In genomic region chr6:33150560-33150959, GRCh38 we compare ENCODE assay signal across 4 cellular contexts. TPM values are rescaled to one million over a fixed set of nuclear protein-coding genes. Genes with fewer than 3 reads are reported as not detected.
A peak's percentile ranks its signal among the peaks of the same experiment; 100 is the strongest.
DNase-seq lines count a peak whose midpoint lies in the region; ATAC-seq, FAIRE-seq and TF ChIP-seq lines count a peak whose summit lies in the region.
"Not testable (repeated sequence)": the region's sequence is repeated elsewhere in the genome, so short reads cannot be mapped to it uniquely, and the experiment has no call there.
"Had no signal": no experiment of that assay in that cellular context is flagged by ENCODE, and none has a peak within 500 bp of the region (broad histone marks: within the 10 kb centered on the region; RNA-seq: fewer than 3 reads in every experiment).

No MANE protein-coding gene starts in this region.

- not testable (repeated sequence) for H3K36me3 ChIP-seq in HEK293 (ENCODE audit: control insufficient read depth in 2 of 2, insufficient read depth in 1 of 2, low read length in 2 of 2)

- H3K27ac ChIP-seq in A549; HEK293 (ENCODE audit: extremely low read depth, low read depth, low read length): not testable (repeated sequence)

- not testable (repeated sequence) for TF ChIP-seq RAD21 in A549 (conservative IDR thresholded peaks at IDR 0.05 in 1 of 2, IDR thresholded peaks at IDR 0.05 in 1 of 2)

- not testable (repeated sequence) for H3K4me2 ChIP-seq in A549

- not testable (repeated sequence) for DNase-seq in A549 (ENCODE audit: low read depth in 1 of 2, low spot score in 1 of 2)

- CTCF ChIA-PET in A549 (lab: Yijun Ruan, JAX) (interaction anchor here (0.7 to 5.3 kb wide), 9 partner anchors 9 to 264 kb away, joined by 3 to 39 read pairs (median 7); no protein-coding TSS in a partner anchor), HEK293 (lab: Yijun Ruan, JAX) (interaction anchor here (0.7 to 8.6 kb wide), 16 partner anchors 10 to 264 kb away, joined by 3 to 176 read pairs (median 10); partner anchors contain the start of gene HLA-DOA)

- H3K4me3 ChIP-seq in A549; HEK293 (ENCODE audit: low read depth, low read length): not testable (repeated sequence)

- not testable (repeated sequence) for TF ChIP-seq EP300 in A549 (IDR thresholded peaks at IDR 0.05)

- not testable (repeated sequence) for H3K4me1 ChIP-seq in A549; HEK293 (ENCODE audit: control insufficient read depth, insufficient read depth, low read length)

- not testable (repeated sequence) for TF ChIP-seq CTCF in A549 (IDR thresholded peaks at IDR 0.05); HEK293 (tag by site-specific recombination; IDR thresholded peaks at IDR 0.05)

- not testable (repeated sequence) for ATAC-seq in A549

- WGBS in A549 (ENCODE audit: missing lambda C conversion rate): 76% methylated on average over 3 of the region's 3 CpGs

- not testable (repeated sequence) for H3K9me3 ChIP-seq in A549; HEK293 (ENCODE audit: control insufficient read depth, insufficient read depth, low read depth, low read length)

- TF ChIP-seq POLR2A in A549 (IDR thresholded peaks at IDR 0.05; ENCODE audit: low read length): not testable (repeated sequence)

- POLR2A ChIA-PET in A549 (lab: Yijun Ruan, JAX): not testable (repeated sequence)
- POLR2A ChIA-PET in HEK293 (lab: Yijun Ruan, JAX): interaction anchor here (1.3 kb wide), 1 partner anchor 179 kb away, joined by 3 read pairs; no protein-coding TSS in a partner anchor

- FAIRE-seq in A549 (lab: Jason Lieb, UNC): not testable (repeated sequence)

TF ChIP-seq in A549, 52 proteins besides CTCF, POLR2A, EP300 and RAD21:
- peak; percentile 85 for TF ChIP-seq ZC3H11A (IDR thresholded peaks at IDR 0.05)

TF ChIP-seq in HEK293, 187 proteins besides CTCF, POLR2A, EP300 and RAD21 (continues in another document):
- TF ChIP-seq AEBP2 (tag by site-specific recombination; IDR thresholded peaks at IDR 0.05; ENCODE audit: borderline replicate concordance) (0 out of 2 replicates have a peak, but pooled peaks have one; percentile 64), ZNF560 (tag by site-specific recombination; IDR thresholded peaks at IDR 0.05; ENCODE audit: borderline replicate concordance) (peak; percentile 87; the same call in 1 of the 2 replicates), ZFP3 (tag by site-specific recombination; IDR thresholded peaks at IDR 0.05; ENCODE audit: low read depth) (peak; percentile 36; the same call in 1 of the 2 replicates), ZNF223 (tag by site-specific recombination; IDR thresholded peaks at IDR 0.05) (peak; percentile 57; the same call in 1 of the 2 replicates), ZNF341 (tag by site-specific recombination; IDR thresholded peaks at IDR 0.05; ENCODE audit: low read depth) (0 out of 2 replicates have a peak, but pooled peaks have one; percentile 18), ZEB2 (tag by site-specific recombination; IDR thresholded peaks at IDR 0.05) (0 out of 2 replicates have a peak, but pooled peaks have one; percentile 25), ZNF404 (tag by site-specific recombination; IDR thresholded peaks at IDR 0.05) (peak; percentile 83; the same call in 1 of the 2 replicates), ZNF266 (tag by site-specific recombination; IDR thresholded peaks at IDR 0.05; ENCODE audit: low read depth) (peak; percentile 89), ZNF529 (tag by site-specific recombination; IDR thresholded peaks at IDR 0.05; ENCODE audit: insufficient replicate concordance) (peak; percentile 32), ZBTB8A (tag by site-specific recombination; IDR thresholded peaks at IDR 0.05) (peak; percentile 79), ZNF510 (tag by site-specific recombination; IDR thresholded peaks at IDR 0.05; ENCODE audit: insufficient replicate concordance) (peak; percentile 88), REST (tag by site-specific recombination; IDR thresholded peaks at IDR 0.05) (peak; percentile 82), ZNF140 (tag by site-specific recombination; IDR thresholded peaks at IDR 0.05) (peak; percentile 94), ZXDB (tag by site-specific recombination; IDR thresholded peaks at IDR 0.05) (peak; percentile 69; the same call in 1 of the 2 replicates)

RNA-seq across cellular contexts. Expression of gene COL11A2, which starts 41.7 kb away (rescaled TPM):
- polyA plus RNA-seq in A549 (2011; rRNA removed) (0.66 and 0.73 TPM in 2 replicates), A549 (2017; fragmentation: RNase III; extraction: RNeasy Plus Mini Kit Qiagen cat#74134 plus additional on column Dnase treatment) (0.93 to 1.3 TPM (median 1.1 TPM) in 3 replicates)
- 0.40 and 0.47 TPM in 2 replicates for polyA plus RNA-seq in A549 (2012; cell fraction: cytosol; rRNA removed)
- 5.3 and 6.0 TPM in 2 replicates for polyA plus RNA-seq in A549 (2012; cell fraction: nucleus; rRNA removed)
- polyA minus RNA-seq in A549 (2011; rRNA and poly(A)+ RNA removed): 0.19 and 0.33 TPM in 2 replicates
- polyA plus RNA-seq: CD14-positive monocyte; CD8-positive, alpha-beta memory T cell had no signal

RNA-seq across cellular contexts. Expression of gene RXRB, which starts 49.9 kb away (rescaled TPM):
- 15.6 and 21.1 TPM in 2 replicates for polyA plus RNA-seq in A549 (2011; rRNA removed)
- 13.6 and 18.5 TPM in 2 replicates for polyA plus RNA-seq in A549 (2012; cell fraction: cytosol; rRNA removed)
- 43.2 and 51.7 TPM in 2 replicates for polyA plus RNA-seq in A549 (2012; cell fraction: nucleus; rRNA removed)
- polyA plus RNA-seq in A549 (2017; fragmentation: RNase III; extraction: RNeasy Plus Mini Kit Qiagen cat#74134 plus additional on column Dnase treatment): 19.1 to 21.3 TPM (median 20.3 TPM) in 3 replicates
- polyA minus RNA-seq in A549 (2011; rRNA and poly(A)+ RNA removed): 24.3 and 29.0 TPM in 2 replicates

RNA-seq across cellular contexts. Expression of gene SLC39A7, which starts 50.1 kb away (rescaled TPM):
- 59.0 and 66.5 TPM in 2 replicates for polyA plus RNA-seq in A549 (2011; rRNA removed)
- polyA plus RNA-seq in A549 (2012; cell fraction: cytosol; rRNA removed): 64.6 and 64.9 TPM in 2 replicates
- 47.0 and 53.6 TPM in 2 replicates for polyA plus RNA-seq in A549 (2012; cell fraction: nucleus; rRNA removed)
- polyA plus RNA-seq in A549 (2017; fragmentation: RNase III; extraction: RNeasy Plus Mini Kit Qiagen cat#74134 plus additional on column Dnase treatment): 104 to 125 TPM (median 122 TPM) in 3 replicates
- polyA minus RNA-seq in A549 (2011; rRNA and poly(A)+ RNA removed): 37.2 and 39.7 TPM in 2 replicates

RNA-seq across cellular contexts. Expression of gene HSD17B8, which starts 53.9 kb away (rescaled TPM):
- polyA plus RNA-seq in A549 (2011; rRNA removed): 15.9 and 16.5 TPM in 2 replicates
- polyA plus RNA-seq in A549 (2012; cell fraction: cytosol; rRNA removed): 35.1 and 37.4 TPM in 2 replicates
- 33.3 and 45.0 TPM in 2 replicates for polyA plus RNA-seq in A549 (2012; cell fraction: nucleus; rRNA removed)
- polyA plus RNA-seq in A549 (2017; fragmentation: RNase III; extraction: RNeasy Plus Mini Kit Qiagen cat#74134 plus additional on column Dnase treatment): 9.3 to 9.6 TPM (median 9.5 TPM) in 3 replicates
- polyA minus RNA-seq in A549 (2011; rRNA and poly(A)+ RNA removed): 13.6 and 16.6 TPM in 2 replicates

RNA-seq across cellular contexts. Expression of gene RING1, which starts 57.7 kb away (rescaled TPM):
- polyA plus RNA-seq in A549 (2011; rRNA removed) (12.7 and 14.6 TPM in 2 replicates), A549 (2017; fragmentation: RNase III; extraction: RNeasy Plus Mini Kit Qiagen cat#74134 plus additional on column Dnase treatment) (31.4 to 39.0 TPM (median 35.0 TPM) in 3 replicates)
- polyA plus RNA-seq in A549 (2012; cell fraction: cytosol; rRNA removed): 25.2 and 28.3 TPM in 2 replicates
- polyA plus RNA-seq in A549 (2012; cell fraction: nucleus; rRNA removed): 28.3 and 35.9 TPM in 2 replicates
- polyA minus RNA-seq in A549 (2011; rRNA and poly(A)+ RNA removed): 12.6 and 14.2 TPM in 2 replicates
